ENCODE assay signal across 9 cellular contexts in the genomic region with DNA sequence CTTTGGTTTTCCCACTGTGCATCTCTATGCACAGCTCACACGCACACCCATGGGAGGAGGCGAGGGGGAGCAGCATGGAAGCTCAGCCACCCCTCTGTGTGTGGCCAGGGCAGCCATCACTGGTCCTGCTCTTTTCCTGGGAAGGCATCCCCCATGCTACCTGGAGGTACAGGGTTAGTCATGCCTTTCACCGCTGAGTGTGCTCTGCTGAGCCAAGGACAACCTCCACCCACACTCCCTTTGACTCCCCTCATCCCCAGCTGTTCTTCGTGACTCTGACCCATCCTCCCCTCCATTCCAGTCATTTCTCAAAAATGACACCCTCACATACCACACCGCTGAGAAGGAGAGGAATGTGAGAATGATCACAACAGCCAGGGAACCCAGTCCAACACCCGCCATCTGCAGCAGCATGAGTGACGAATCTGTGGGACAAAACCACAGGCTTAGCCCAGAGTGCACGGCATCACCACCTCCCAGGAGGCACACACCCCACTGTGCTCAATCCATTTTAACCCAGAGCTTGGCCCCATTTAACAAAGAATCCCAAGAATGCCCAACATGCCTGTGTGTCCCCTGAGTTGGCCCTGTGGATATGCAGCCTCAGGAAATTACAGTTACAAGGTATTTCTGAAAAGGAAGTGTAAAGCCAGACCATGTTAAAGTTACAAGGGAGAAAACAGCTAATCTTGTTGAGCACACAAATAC.
A peak's percentile ranks its signal among the peaks of the same experiment; 100 is the strongest.
DNase-seq lines count a peak whose midpoint lies in the region; ATAC-seq and TF ChIP-seq lines count a peak whose summit lies in the region.
"Had no signal": no experiment of that assay in that cellular context is flagged by ENCODE, and none has a peak within 500 bp of the region (broad histone marks: within the 10 kb centered on the region; RNA-seq: fewer than 3 reads in every experiment).

No MANE protein-coding gene starts in this region.

- intact Hi-C loops in Right ventricle myocardium superior (cut with DNase I) (no loop called here), sigmoid colon (cut with DNase I) (no loop called here)

- H3K4me3 ChIP-seq in H7 (ENCODE audit: insufficient read depth, low read depth, low read length) (no peak overlapping the region), sigmoid colon (no peak overlapping the region)

- DNase-seq in H7 (peak; percentile 31), SW 1271 (lab: John Stamatoyannopoulos, UW) (peak; percentile 99), Right ventricle myocardium superior (no peak), sigmoid colon (peak; percentile 68), NCI-H146 (lab: John Stamatoyannopoulos, UW) (no peak)

- H3K36me3 ChIP-seq in H7 (replicated peaks; ENCODE audit: control insufficient read depth, insufficient read depth, low read length) (no peaks in the 10 kb centered on the region; the same call in 1 of the 2 replicates), sigmoid colon (no peaks in the 10 kb centered on the region)

- H3K27me3 ChIP-seq in H7 (ENCODE audit: control insufficient read depth, insufficient read depth, low read length): no peaks in the 10 kb centered on the region
- no peaks in the 10 kb centered on the region for H3K27me3 ChIP-seq in sigmoid colon

- H3K9me3 ChIP-seq in sigmoid colon: no peaks in the 10 kb centered on the region

- H3K4me1 ChIP-seq in sigmoid colon: peaks cover 0 to 16% (median 10%) of the 10 kb centered on the region in 4 donors

- H3K27ac ChIP-seq in sigmoid colon: peak overlapping the region in 1 of 4 donors; percentile 51
- H3K27ac ChIP-seq: KMS-11 had no signal

- peak in 1 of 4 donors; percentile 50 for TF ChIP-seq EP300 in sigmoid colon (IDR thresholded peaks at IDR 0.05)

- TF ChIP-seq CTCF in sigmoid colon (IDR thresholded peaks at IDR 0.05): no peak

- WGBS in sigmoid colon, 2 donors: 87 to 92% methylated on average over 8 of the region's 8 CpGs

- no peak for TF ChIP-seq POLR2A in sigmoid colon (IDR thresholded peaks at IDR 0.05)
- no peak for TF ChIP-seq POLR2A in GM18505 (IDR thresholded peaks at IDR 0.05; ENCODE audit: borderline replicate concordance, extremely low read depth, insufficient read depth, insufficient read length)

- peak; percentile 31 for ATAC-seq in Right ventricle myocardium superior (ENCODE audit: poor library complexity)
- ATAC-seq in HG03095 (IDR thresholded peaks at IDR 0.05; ENCODE audit: unreplicated experiment): no peak
- no peak for ATAC-seq in HG03196 (IDR thresholded peaks at IDR 0.05; ENCODE audit: unreplicated experiment)
- ATAC-seq in GM18505 (IDR thresholded peaks at IDR 0.05; ENCODE audit: unreplicated experiment): no peak

Comparison
In these comparisons a context has a peak if more than half of its experiments do, and no peak if none do; other contexts are left out.
1. DNase-seq: peak in H7 (single experiment), SW 1271 (2 of 2) and sigmoid colon (single experiment); none in Right ventricle myocardium superior (single experiment) and NCI-H146 (single experiment).